ENCODE assay signal across 2 cellular contexts in the genomic region with DNA sequence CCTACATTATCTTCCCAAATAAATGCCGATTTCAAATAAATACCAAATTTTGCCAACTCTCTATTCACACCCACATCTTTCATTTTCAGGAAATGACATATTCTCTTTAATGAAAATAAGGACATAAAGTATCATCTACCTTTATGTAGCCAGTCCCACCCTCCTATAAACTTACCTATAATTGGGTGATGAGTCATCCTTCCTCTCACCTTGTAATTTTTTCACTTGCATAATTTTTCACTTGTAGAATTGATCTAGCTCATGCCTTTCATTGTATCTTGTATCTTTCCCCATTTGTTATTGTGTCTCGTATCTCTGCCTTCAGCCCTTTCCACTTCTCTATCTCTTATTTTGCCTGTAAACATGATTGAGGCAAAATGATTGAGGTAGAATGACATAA.
DNase-seq lines count a peak whose midpoint lies in the region; ATAC-seq, FAIRE-seq and TF ChIP-seq lines count a peak whose summit lies in the region.
"Not testable (repeated sequence)": the region's sequence is repeated elsewhere in the genome, so short reads cannot be mapped to it uniquely, and the experiment has no call there.

No MANE protein-coding gene starts in this region.

- not testable (repeated sequence) for BruUV-seq in K562 (replicated peaks; lab: Mats Ljungman, UMichigan)

- not testable (repeated sequence) for H3K27me3 ChIP-seq in K562 (ENCODE audit: control insufficient read depth in 2 of 2, insufficient read depth in 2 of 2, low read length in 2 of 2)

- H3K27ac ChIP-seq in A549; K562 (ENCODE audit: extremely low read depth, low read depth, low read length): not testable (repeated sequence)

- H3K9me1 ChIP-seq in K562 (ENCODE audit: control insufficient read depth, insufficient read depth, low read length), result not testable (repeated sequence)

- POLR2A ChIA-PET in A549 (lab: Yijun Ruan, JAX); K562 (lab: Yijun Ruan, JAX): not testable (repeated sequence)

- H3K4me2 ChIP-seq in A549; K562 (ENCODE audit: insufficient read depth, low read length): not testable (repeated sequence)

- TF ChIP-seq CTCF in A549 (IDR thresholded peaks at IDR 0.05); K562 (IDR thresholded peaks at IDR 0.05 in 2 of 3, conservative IDR thresholded peaks at IDR 0.05 in 1 of 3; ENCODE audit: insufficient read depth in 2 of 3, low read depth in 1 of 3, low read length in 3 of 3): not testable (repeated sequence)

- not testable (repeated sequence) for TF ChIP-seq RAD21 in A549 (conservative IDR thresholded peaks at IDR 0.05 in 1 of 2, IDR thresholded peaks at IDR 0.05 in 1 of 2); K562 (CRISPR knock-in tag; conservative IDR thresholded peaks at IDR 0.05 in 1 of 2, IDR thresholded peaks at IDR 0.05 in 1 of 2)

- H3K9me3 ChIP-seq in A549; K562 (replicated peaks; ENCODE audit: control insufficient read depth, insufficient read depth, low read depth, low read length): not testable (repeated sequence)

- DNase-seq in A549 (ENCODE audit: low read depth in 1 of 2, low spot score in 1 of 2); K562 (ENCODE audit: extremely low read depth in 1 of 4, low spot score in 3 of 4): not testable (repeated sequence)

- H3K79me2 ChIP-seq in K562 (ENCODE audit: control insufficient read depth, insufficient read depth, low read length), result not testable (repeated sequence)

- H3K4me1 ChIP-seq in A549; K562 (replicated peaks in 1 of 2; ENCODE audit: control insufficient read depth in 2 of 2, insufficient read depth in 2 of 2, low read length in 2 of 2): not testable (repeated sequence)

- not testable (repeated sequence) for FAIRE-seq in A549 (lab: Jason Lieb, UNC); K562 (lab: Jason Lieb, UNC)

- H3K9ac ChIP-seq in K562 (ENCODE audit: insufficient read depth in 1 of 2, low read depth in 2 of 2, low read length in 2 of 2), result not testable (repeated sequence)

- in situ Hi-C loops in K562 (cut with MboI), result not testable (repeated sequence)

- CTCF ChIA-PET in A549 (lab: Yijun Ruan, JAX); K562 (lab: Yijun Ruan, JAX; ENCODE audit: low intra/inter-chr PET ratio): not testable (repeated sequence)

- WGBS in A549 (ENCODE audit: missing lambda C conversion rate), result 86% methylated on average over 2 of the region's 2 CpGs
- WGBS in K562 (ENCODE audit: insufficient coverage, low coverage, missing lambda C conversion rate), result 49% methylated on average over 2 of the region's 2 CpGs

- not testable (repeated sequence) for H4K20me1 ChIP-seq in K562 (replicated peaks; ENCODE audit: control insufficient read depth, insufficient read depth, low read length)

- H2AFZ ChIP-seq in K562 (ENCODE audit: low read depth, low read length), result not testable (repeated sequence)

- TF ChIP-seq POLR2A in A549 (IDR thresholded peaks at IDR 0.05; ENCODE audit: low read length); K562 (conservative IDR thresholded peaks at IDR 0.05): not testable (repeated sequence)

- not testable (repeated sequence) for H3K4me3 ChIP-seq in A549, K562

- ATAC-seq in A549, K562: not testable (repeated sequence)

- not testable (repeated sequence) for TF ChIP-seq EP300 in A549 (IDR thresholded peaks at IDR 0.05); K562 (IDR thresholded peaks at IDR 0.05; ENCODE audit: low read length)

- intact Hi-C loops in K562 (cut with micrococcal nuclease), result not testable (repeated sequence)

- H3K36me3 ChIP-seq in K562 (ENCODE audit: control insufficient read depth, insufficient read depth, low read length), result not testable (repeated sequence)

TF ChIP-seq in A549, 52 proteins besides CTCF, POLR2A, EP300 and RAD21:
- not testable (repeated sequence) for TF ChIP-seq FOSL2 (IDR thresholded peaks at IDR 0.05)
- TF ChIP-seq FOSL2 (CRISPR knock-in tag; IDR thresholded peaks at IDR 0.05), result peak; percentile 50

TF ChIP-seq in K562, 482 proteins besides CTCF, POLR2A, EP300 and RAD21:
- TF ChIP-seq JUNB (CRISPR knock-in tag; conservative IDR thresholded peaks at IDR 0.05), result peak; percentile 57; the same call in 1 of the 2 replicates
- TF ChIP-seq, protein P1, sequence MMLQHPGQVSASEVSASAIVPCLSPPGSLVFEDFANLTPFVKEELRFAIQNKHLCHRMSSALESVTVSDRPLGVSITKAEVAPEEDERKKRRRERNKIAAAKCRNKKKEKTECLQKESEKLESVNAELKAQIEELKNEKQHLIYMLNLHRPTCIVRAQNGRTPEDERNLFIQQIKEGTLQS (IDR thresholded peaks at IDR 0.05), result peak; percentile 43; the same call in 1 of the 2 replicates
- TF ChIP-seq, protein P1 (CRISPR knock-in tag; conservative IDR thresholded peaks at IDR 0.05), result not testable (repeated sequence)
